Comparison of ENCODE assay signal across 8 cellular contexts in the genomic region with DNA sequence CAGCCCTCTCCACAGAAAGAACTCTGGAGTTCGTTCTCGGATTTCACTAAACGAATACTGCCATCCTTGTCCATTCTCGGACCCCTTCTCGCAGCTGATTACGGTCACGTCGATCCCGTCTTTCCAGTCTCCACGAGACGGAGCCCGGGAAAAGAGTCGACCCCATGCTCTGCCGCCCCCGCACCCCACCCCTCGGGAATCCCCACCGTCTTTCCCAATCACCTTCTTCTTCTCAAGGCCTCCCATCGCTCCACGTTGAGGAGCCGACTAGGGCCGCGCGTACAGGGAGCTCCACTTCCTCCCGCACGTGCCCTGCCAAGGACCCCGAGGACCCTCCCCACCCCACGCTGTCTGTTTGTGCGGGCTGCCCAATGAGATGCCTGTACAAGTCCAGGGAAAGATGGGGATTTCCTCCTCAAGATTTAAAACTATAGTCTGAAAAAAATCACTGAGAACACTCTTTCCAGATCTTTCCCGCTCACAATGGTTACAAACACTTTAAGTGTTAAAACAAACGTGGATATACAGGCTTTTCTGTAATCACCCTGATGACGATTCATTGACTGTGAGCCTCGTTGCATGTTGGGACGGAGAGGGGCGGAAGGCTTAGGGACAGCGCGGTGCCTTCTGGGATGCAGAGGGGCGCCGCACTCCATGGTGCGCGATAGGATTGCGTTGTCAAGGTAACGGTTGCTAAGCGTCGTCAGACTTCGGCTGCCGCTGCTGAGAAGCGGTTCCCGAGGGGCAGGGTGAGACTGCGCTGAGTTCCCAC. TPM values are rescaled to one million over a fixed set of nuclear protein-coding genes. Genes with fewer than 3 reads are reported as not detected.
DNase-seq lines count a peak whose midpoint lies in the region; ATAC-seq and TF ChIP-seq lines count a peak whose summit lies in the region.

TSS of gene PES1 (minus strand) at position 323 of the 772 bp plus-strand sequence. CDS start at position 246, 77 bp downstream.

- H3K27me3 Mint-ChIP-seq in activated T-cell treated with anti-CD3 and anti-CD28 coated beads, Interleukin-2, amount 50 U/mL, for 4 hours (ENCODE audit: low read depth), result peaks cover 6% of the 10 kb centered on the region

- no peak for TF ChIP-seq CTCF in KMS-11 (conservative IDR thresholded peaks at IDR 0.05; ENCODE audit: low read depth, low read length)
- TF ChIP-seq CTCF in Panc1 (IDR thresholded peaks at IDR 0.05), result no peak

- in situ Hi-C loops in Panc1 (cut with HindIII; ENCODE audit: low pct_unique_long_range_greater_than_20kb, low sequenced_read_pairs), result no loop called here

- peak within 1 kb of the TSS; percentile 81 for H3K27ac ChIP-seq in KMS-11
- H3K27ac ChIP-seq in Panc1 (ENCODE audit: low read length), result peak within 1 kb of the TSS; percentile 96

- peaks cover 30% of the 10 kb centered on the region for H3K79me2 ChIP-seq in KMS-11 (ENCODE audit: insufficient read depth, low read depth)

- no peak within 1 kb of the TSS for H3K4me3 Mint-ChIP-seq in activated T-cell treated with anti-CD3 and anti-CD28 coated beads, Interleukin-2, amount 50 U/mL, for 4 hours

- POLR2A ChIA-PET in Panc1 (lab: Charles Lee), result no interaction called here

- no peaks in the 10 kb centered on the region for H3K9me3 Mint-ChIP-seq in activated T-cell treated with anti-CD3 and anti-CD28 coated beads, Interleukin-2, amount 50 U/mL, for 4 hours

- peaks cover 25% of the 10 kb centered on the region for H3K36me3 Mint-ChIP-seq in activated T-cell treated with anti-CD3 and anti-CD28 coated beads, Interleukin-2, amount 50 U/mL, for 4 hours (ENCODE audit: insufficient read depth)

- peaks cover 1% of the 10 kb centered on the region for H3K4me1 Mint-ChIP-seq in activated T-cell treated with anti-CD3 and anti-CD28 coated beads, Interleukin-2, amount 50 U/mL, for 4 hours (ENCODE audit: low read depth)

- H3K9ac ChIP-seq in KMS-11, result peak within 1 kb of the TSS; percentile 80
- H3K9ac ChIP-seq in mucosa of stomach (ENCODE audit: low read length), result peak within 1 kb of the TSS; percentile 74

- intact Hi-C loops in Panc1 (cut with micrococcal nuclease; ENCODE audit: unreplicated experiment), result no loop called here

- CTCF ChIA-PET in Panc1 (lab: Charles Lee), result interaction anchor here (0.6 kb wide), 1 partner anchor 117 kb away, joined by 3 read pairs; no protein-coding TSS in a partner anchor

- H3K4me2 ChIP-seq in KMS-11, result peak within 1 kb of the TSS; percentile 96

- H3K9me3 ChIP-seq in Panc1 (ENCODE audit: control insufficient read depth, insufficient read depth, low read depth, low read length) (no peaks in the 10 kb centered on the region), mucosa of stomach (ENCODE audit: control insufficient read depth, low read length) (no peaks in the 10 kb centered on the region)

- ATAC-seq in GM21737 (IDR thresholded peaks at IDR 0.05; ENCODE audit: unreplicated experiment) (peak; percentile 95), Panc1 (peak; percentile 100), esophagus mucosa (peak; percentile 99)
- peak; percentile 99 for ATAC-seq in activated T-cell treated with anti-CD3 and anti-CD28 coated beads, Interleukin-2, amount 50 U/mL, for 4 hours

- peaks cover 16% of the 10 kb centered on the region; the same call in 1 of the 2 replicates for H3K27me3 ChIP-seq in KMS-11 (ENCODE audit: insufficient read depth, low read depth)
- no peaks in the 10 kb centered on the region for H3K27me3 ChIP-seq in Panc1 (ENCODE audit: control insufficient read depth, insufficient read depth, low read length)
- no peaks in the 10 kb centered on the region for H3K27me3 ChIP-seq in mucosa of stomach (ENCODE audit: control insufficient read depth, insufficient read depth, low read length)

- no peaks in the 10 kb centered on the region for H4K20me1 ChIP-seq in KMS-11 (ENCODE audit: insufficient read depth)

- H3K4me3 ChIP-seq in KMS-11 (IDR thresholded peaks at IDR 0.05; ENCODE audit: insufficient read depth, low read depth, low read length), result peak within 1 kb of the TSS; percentile 69
- H3K4me3 ChIP-seq in Panc1 (ENCODE audit: low read depth in 2 of 2, low read length in 2 of 2), result peak within 1 kb of the TSS; percentile 97 to 98
- H3K4me3 ChIP-seq in mucosa of stomach (ENCODE audit: low read length), result peak within 1 kb of the TSS; percentile 63

- H3K36me3 ChIP-seq in KMS-11 (ENCODE audit: insufficient read depth), result peaks cover 14% of the 10 kb centered on the region; the same call in 1 of the 2 replicates
- H3K36me3 ChIP-seq in Panc1 (ENCODE audit: control insufficient read depth, insufficient read depth, low read length), result peaks cover 19% of the 10 kb centered on the region
- no peaks in the 10 kb centered on the region for H3K36me3 ChIP-seq in mucosa of stomach (ENCODE audit: control insufficient read depth, insufficient read depth, low read length)

- BruUV-seq in Panc1 (replicated peaks; lab: Mats Ljungman, UMichigan), result no TSS peak

- H3K4me1 ChIP-seq in KMS-11 (ENCODE audit: low read depth, poor library complexity, severe bottlenecking), result peaks cover 15% of the 10 kb centered on the region
- H3K4me1 ChIP-seq in Panc1 (ENCODE audit: control insufficient read depth, insufficient read depth, low read length), result peaks cover 11% of the 10 kb centered on the region
- peaks cover 30% of the 10 kb centered on the region for H3K4me1 ChIP-seq in mucosa of stomach (ENCODE audit: control insufficient read depth, insufficient read depth, low read length)

- H2AFZ ChIP-seq in KMS-11 (ENCODE audit: low read depth), result peak within 1 kb of the TSS; percentile 37; the same call in 1 of the 2 replicates

- DNase-seq in DMS79 (lab: John Stamatoyannopoulos, UW), result peak; percentile 82
- DNase-seq in Panc1 (ENCODE audit: low read depth, low spot score), result peak; percentile 93
- peak; percentile 93 for DNase-seq in activated T-cell treated with anti-CD3 and anti-CD28 coated beads, Interleukin-2, amount 50 U/mL, for 4 hours
- DNase-seq in stimulated activated CD8-positive, alpha-beta memory T cell treated with anti-CD3 and anti-CD28 coated beads, Interleukin-7, amount 100 ng/mL, for 1 hour (ENCODE audit: low read depth in 2 of 2), result peak; percentile 89

RNA-seq across cellular contexts. Expression of gene PES1, which starts in this region (rescaled TPM):
- total RNA-seq in Panc1 (2021; ENCODE audit: unreplicated experiment) (111 TPM), esophagus mucosa (55.8 TPM)
- polyA plus RNA-seq in Panc1 (2012; ENCODE audit: insufficient read length), result 107 TPM
- total RNA-seq in activated T-cell treated with anti-CD3 and anti-CD28 coated beads, Interleukin-2, amount 50 U/mL, for 4 hours, result 100 to 1,000 TPM; 312 to 373 (median 336) TPM

Comparison
In these comparisons a context has a peak if more than half of its experiments do, and no peak if none do; other contexts are left out.
1. Peak in every context shown above with its lines: DNase-seq, ATAC-seq, H3K4me3 ChIP-seq and H3K27ac ChIP-seq.